41 cellular contexts compared by ENCODE assay signal in genomic region chrX:30349946-30350345, GRCh38. TPM values are rescaled to one million over a fixed set of nuclear protein-coding genes. Genes with fewer than 3 reads are reported as not detected.
"Had no signal": no experiment of that assay in that cellular context is flagged by ENCODE, and none has a peak within 500 bp of the region (broad histone marks: within the 10 kb centered on the region; RNA-seq: fewer than 3 reads in every experiment).

No MANE protein-coding gene starts in this region.

- H3K27me3 ChIP-seq: adrenal gland, ascending aorta, body of pancreas, brain microvascular endothelial cell, breast epithelium, cardiac muscle cell had no signal

- H3K27ac Mint-ChIP-seq: activated naive CD4-positive, alpha-beta T cell treated with anti-CD3 and anti-CD28 coated beads for 36 hours; activated naive CD4-positive, alpha-beta T cell treated with anti-CD3 and anti-CD28 coated beads, Interleukin-2, amount 10 ng/mL, durations not matched to agents 7 days and 5 days; activated naive CD4-positive, alpha-beta T cell treated with anti-CD3 and anti-CD28 coated beads, Interleukin-2, amount 50 U/mL, for 24 hours; activated naive CD4-positive, alpha-beta T cell treated with anti-CD3 and anti-CD28 coated beads, Interleukin-2, amount 50 U/mL, for 72 hours; activated naive CD8-positive, alpha-beta T cell; activated naive CD8-positive, alpha-beta T cell treated with anti-CD3 and anti-CD28 coated beads for 36 hours; activated naive CD8-positive, alpha-beta T cell treated with anti-CD3 and anti-CD28 coated beads, Interleukin-2, amount 10 ng/mL, durations not matched to agents 7 days and 5 days; activated naive CD8-positive, alpha-beta T cell treated with anti-CD3 and anti-CD28 coated beads, Interleukin-2, amount 50 U/mL, for 24 hours; activated T-cell treated with anti-CD3 and anti-CD28 coated beads, Interleukin-2, amount 50 U/mL, for 24 hours; activated T-cell treated with anti-CD3 and anti-CD28 coated beads, Interleukin-2, amount 50 U/mL, for 72 hours; activated T-helper 1 cell treated with anti-CD3 and anti-CD28 coated beads, Interleukin-12 subunit alpha, Interleukin-12 subunit beta, Interleukin-2, Interleukin-4 antibody, amounts not matched to agents 30 ng/mL and 10 ng/mL and 1 ng/mL, durations not matched to agents 14 hours and 24 hours and 36 hours; activated T-helper 17 cell treated with anti-CD3 and anti-CD28 coated beads, Interleukin-2, amount 50 U/mL, for 72 hours; activated T-helper 2 cell treated with anti-CD3 and anti-CD28 coated beads, Interferon-gamma antibody, Interleukin-2, Interleukin-4, amounts not matched to agents 10 μg/mL and 5 μg/mL and 100 μg/mL, durations not matched to agents 14 hours and 24 hours and 36 hours; brain had no signal

- H3K36me3 Mint-ChIP-seq: activated naive CD4-positive, alpha-beta T cell treated with anti-CD3 and anti-CD28 coated beads, Interleukin-2, amount 10 ng/mL, durations not matched to agents 7 days and 5 days; activated naive CD4-positive, alpha-beta T cell treated with anti-CD3 and anti-CD28 coated beads, Interleukin-2, amount 50 U/mL, for 24 hours; activated naive CD4-positive, alpha-beta T cell treated with anti-CD3 and anti-CD28 coated beads, Interleukin-2, amount 50 U/mL, for 72 hours; activated naive CD8-positive, alpha-beta T cell; activated naive CD8-positive, alpha-beta T cell treated with anti-CD3 and anti-CD28 coated beads for 36 hours; activated naive CD8-positive, alpha-beta T cell treated with anti-CD3 and anti-CD28 coated beads, Interleukin-2, amount 10 ng/mL, durations not matched to agents 7 days and 5 days; brain had no signal

- FAIRE-seq: bronchial epithelial cell, colon had no signal

- H3K9me3 ChIP-seq: adrenal gland, body of pancreas had no signal

- H3K36me3 ChIP-seq: adrenal gland, ascending aorta, brain microvascular endothelial cell, breast epithelium, cardiac muscle cell had no signal

- H3K4me1 Mint-ChIP-seq: activated naive CD4-positive, alpha-beta T cell treated with anti-CD3 and anti-CD28 coated beads, Interleukin-2, amount 10 ng/mL, durations not matched to agents 7 days and 5 days; activated naive CD4-positive, alpha-beta T cell treated with anti-CD3 and anti-CD28 coated beads, Interleukin-2, amount 50 U/mL, for 24 hours; activated naive CD8-positive, alpha-beta T cell treated with anti-CD3 and anti-CD28 coated beads for 36 hours; activated naive CD8-positive, alpha-beta T cell treated with anti-CD3 and anti-CD28 coated beads, Interleukin-2, amount 10 ng/mL, durations not matched to agents 7 days and 5 days; activated naive CD8-positive, alpha-beta T cell treated with anti-CD3 and anti-CD28 coated beads, Interleukin-2, amount 50 U/mL, for 24 hours; activated T-helper 17 cell treated with anti-CD3 and anti-CD28 coated beads, Interleukin-2, amount 50 U/mL, for 72 hours; brain; central memory CD8-positive, alpha-beta T cell had no signal

- ATAC-seq: activated naive CD4-positive, alpha-beta T cell treated with anti-CD3 and anti-CD28 coated beads, Interleukin-2, amount 50 U/mL, for 72 hours; activated naive CD8-positive, alpha-beta T cell treated with anti-CD3 and anti-CD28 coated beads, Interleukin-2, amount 50 U/mL, for 24 hours; activated T-cell treated with anti-CD3 and anti-CD28 coated beads, Interleukin-2, amount 50 U/mL, for 4 hours; activated T-cell treated with anti-CD3 and anti-CD28 coated beads, Interleukin-2, amount 50 U/mL, for 72 hours; activated T-helper 17 cell treated with anti-CD3 and anti-CD28 coated beads, Interleukin-2, amount 50 U/mL, for 72 hours; body of pancreas had no signal

- H3K4me1 ChIP-seq: adrenal gland, ascending aorta, body of pancreas, breast epithelium had no signal

- H3K4me3 Mint-ChIP-seq: activated naive CD4-positive, alpha-beta T cell treated with anti-CD3 and anti-CD28 coated beads for 36 hours; activated naive CD4-positive, alpha-beta T cell treated with anti-CD3 and anti-CD28 coated beads, Interleukin-2, amount 10 ng/mL, durations not matched to agents 7 days and 5 days; activated naive CD4-positive, alpha-beta T cell treated with anti-CD3 and anti-CD28 coated beads, Interleukin-2, amount 50 U/mL, for 24 hours; activated naive CD8-positive, alpha-beta T cell; activated naive CD8-positive, alpha-beta T cell treated with anti-CD3 and anti-CD28 coated beads for 36 hours; activated naive CD8-positive, alpha-beta T cell treated with anti-CD3 and anti-CD28 coated beads, Interleukin-2, amount 10 ng/mL, durations not matched to agents 7 days and 5 days; activated naive CD8-positive, alpha-beta T cell treated with anti-CD3 and anti-CD28 coated beads, Interleukin-2, amount 50 U/mL, for 24 hours; activated T-cell treated with anti-CD3 and anti-CD28 coated beads, Interleukin-2, amount 50 U/mL, for 24 hours; activated T-cell treated with anti-CD3 and anti-CD28 coated beads, Interleukin-2, amount 50 U/mL, for 4 hours; activated T-cell treated with anti-CD3 and anti-CD28 coated beads, Interleukin-2, amount 50 U/mL, for 72 hours; activated T-helper 1 cell treated with anti-CD3 and anti-CD28 coated beads, Interleukin-12 subunit alpha, Interleukin-12 subunit beta, Interleukin-2, Interleukin-4 antibody, amounts not matched to agents 30 ng/mL and 10 ng/mL and 1 ng/mL, durations not matched to agents 14 hours and 24 hours and 36 hours; activated T-helper 17 cell treated with anti-CD3 and anti-CD28 coated beads, Interleukin-2, amount 50 U/mL, for 72 hours; brain; central memory CD8-positive, alpha-beta T cell had no signal

- H3K4me3 ChIP-seq: adrenal gland, ascending aorta, body of pancreas, breast epithelium, cardiac muscle cell had no signal

- H3K27ac ChIP-seq: adrenal gland, ascending aorta, body of pancreas, brain microvascular endothelial cell, breast epithelium, cardiac muscle cell had no signal

- DNase-seq: activated effector memory CD4-positive, alpha-beta T cell treated with anti-CD3 and anti-CD28 coated beads, Interleukin-2, amount 50 U/mL, for 16 hours; activated effector memory CD4-positive, alpha-beta T cell treated with Interleukin-2 at 50 U/mL for 16 hours; activated gamma-delta T cell; activated gamma-delta T cell treated with Interleukin-2 at 50 U/mL for 16 hours; activated naive CD4-positive, alpha-beta T cell; activated naive CD4-positive, alpha-beta T cell treated with anti-CD3 and anti-CD28 coated beads for 36 hours; activated naive CD4-positive, alpha-beta T cell treated with anti-CD3 and anti-CD28 coated beads, Interleukin-2, amount 10 ng/mL, durations not matched to agents 7 days and 5 days; activated naive CD4-positive, alpha-beta T cell treated with anti-CD3 and anti-CD28 coated beads, Interleukin-2, amount 50 U/mL, for 16 hours; activated naive CD4-positive, alpha-beta T cell treated with Interleukin-2 at 50 U/mL for 16 hours; activated naive CD8-positive, alpha-beta T cell treated with anti-CD3 and anti-CD28 coated beads for 36 hours; activated naive CD8-positive, alpha-beta T cell treated with anti-CD3 and anti-CD28 coated beads, Interleukin-2, amount 10 ng/mL, durations not matched to agents 7 days and 5 days; activated naive CD8-positive, alpha-beta T cell treated with anti-CD3 and anti-CD28 coated beads, Interleukin-2, amount 50 U/mL, for 24 hours; activated T-cell treated with anti-CD3 and anti-CD28 coated beads, Interleukin-2, amount 50 U/mL, for 1 hour; activated T-cell treated with anti-CD3 and anti-CD28 coated beads, Interleukin-2, amount 50 U/mL, for 24 hours; activated T-cell treated with anti-CD3 and anti-CD28 coated beads, Interleukin-2, amount 50 U/mL, for 4 hours; activated T-cell treated with anti-CD3 and anti-CD28 coated beads, Interleukin-2, amount 50 U/mL, for 48 hours; activated T-cell treated with anti-CD3 and anti-CD28 coated beads, Interleukin-2, amount 50 U/mL, for 72 hours; adrenal gland; amniotic stem cell; amygdala; anterior cingulate cortex; aorta; body of pancreas; brain microvascular endothelial cell; caudate nucleus; central memory CD4-positive, alpha-beta T cell; cerebellar nuclear complex had no signal

- H3K9me3 Mint-ChIP-seq: activated naive CD4-positive, alpha-beta T cell treated with anti-CD3 and anti-CD28 coated beads, Interleukin-2, amount 10 ng/mL, durations not matched to agents 7 days and 5 days; activated naive CD4-positive, alpha-beta T cell treated with anti-CD3 and anti-CD28 coated beads, Interleukin-2, amount 50 U/mL, for 24 hours; activated naive CD8-positive, alpha-beta T cell treated with anti-CD3 and anti-CD28 coated beads, Interleukin-2, amount 10 ng/mL, durations not matched to agents 7 days and 5 days; activated T-helper 1 cell treated with anti-CD3 and anti-CD28 coated beads, Interleukin-12 subunit alpha, Interleukin-12 subunit beta, Interleukin-2, Interleukin-4 antibody, amounts not matched to agents 30 ng/mL and 10 ng/mL and 1 ng/mL, durations not matched to agents 14 hours and 24 hours and 36 hours; activated T-helper 17 cell treated with anti-CD3 and anti-CD28 coated beads, Interleukin-2, amount 50 U/mL, for 72 hours had no signal

- H3K27me3 Mint-ChIP-seq: activated naive CD4-positive, alpha-beta T cell treated with anti-CD3 and anti-CD28 coated beads, Interleukin-2, amount 10 ng/mL, durations not matched to agents 7 days and 5 days; activated naive CD4-positive, alpha-beta T cell treated with anti-CD3 and anti-CD28 coated beads, Interleukin-2, amount 50 U/mL, for 24 hours; activated naive CD8-positive, alpha-beta T cell; activated naive CD8-positive, alpha-beta T cell treated with anti-CD3 and anti-CD28 coated beads for 36 hours; activated naive CD8-positive, alpha-beta T cell treated with anti-CD3 and anti-CD28 coated beads, Interleukin-2, amount 10 ng/mL, durations not matched to agents 7 days and 5 days; activated naive CD8-positive, alpha-beta T cell treated with anti-CD3 and anti-CD28 coated beads, Interleukin-2, amount 50 U/mL, for 24 hours; activated T-helper 17 cell treated with anti-CD3 and anti-CD28 coated beads, Interleukin-2, amount 50 U/mL, for 72 hours; central memory CD8-positive, alpha-beta T cell had no signal

RNA-seq across cellular contexts. Expression of gene NR0B1, which starts 40.8 kb away (rescaled TPM):
- total RNA-seq: activated naive CD4-positive, alpha-beta T cell treated with anti-CD3 and anti-CD28 coated beads for 36 hours; activated naive CD4-positive, alpha-beta T cell treated with anti-CD3 and anti-CD28 coated beads, Interleukin-2, amount 50 U/mL, for 72 hours; activated naive CD8-positive, alpha-beta T cell treated with anti-CD3 and anti-CD28 coated beads for 36 hours; activated naive CD8-positive, alpha-beta T cell treated with anti-CD3 and anti-CD28 coated beads, Interleukin-2, amount 10 ng/mL, durations not matched to agents 7 days and 5 days; activated T-cell treated with anti-CD3 and anti-CD28 coated beads, Interleukin-2, amount 50 U/mL, for 4 hours; activated T-cell treated with anti-CD3 and anti-CD28 coated beads, Interleukin-2, amount 50 U/mL, for 72 hours; activated T-helper 1 cell treated with anti-CD3 and anti-CD28 coated beads, Interleukin-12 subunit alpha, Interleukin-12 subunit beta, Interleukin-2, Interleukin-4 antibody, amounts not matched to agents 30 ng/mL and 10 ng/mL and 1 ng/mL, durations not matched to agents 14 hours and 24 hours and 36 hours; activated T-helper 17 cell treated with anti-CD3 and anti-CD28 coated beads, Interleukin-2, amount 50 U/mL, for 72 hours; activated T-helper 2 cell treated with anti-CD3 and anti-CD28 coated beads, Interferon-gamma antibody, Interleukin-2, Interleukin-4, amounts not matched to agents 10 μg/mL and 5 μg/mL and 100 μg/mL, durations not matched to agents 14 hours and 24 hours and 36 hours; aorta; breast epithelium; chondrocyte had no signal
